22 cellular contexts compared by ENCODE assay signal in genomic region chr6:90544741-90545140, GRCh38.
"Had no signal": no experiment of that assay in that cellular context is flagged by ENCODE, and none has a peak within 500 bp of the region (broad histone marks: within the 10 kb centered on the region; RNA-seq: fewer than 3 reads in every experiment).

No MANE protein-coding gene starts in this region.

- ATAC-seq: Panc1, SK-N-SH treated with all-trans-retinoic acid at 6 μM for 48 hours had no signal

- H3K9me3 ChIP-seq: MG63, SJCRH30 had no signal

- H3K27ac ChIP-seq: RWPE1, SJCRH30 had no signal

- H3K27me3 ChIP-seq: MG63, SJCRH30 had no signal

- H3K4me3 ChIP-seq: MG63, SJCRH30 had no signal

- H3K4me1 ChIP-seq: SJCRH30 had no signal

- DNase-seq: Karpas-422, KG1, MG63, NCI-H1092, NCI-H1105 treated with DMSO at 0.1 percent for 48 hours, NCI-H1417 treated with DMSO at 0.1 percent for 48 hours, NCI-H146, NCI-H1694 treated with DMSO at 0.1 percent for 48 hours, NCI-H1930, NCI-H2081, NCI-H2107, NCI-H226, NCI-H446, NCI-H510A, NCI-H524 treated with DMSO at 0.1 percent for 48 hours, NCI-H69, NCI-H774, SHP77, SJCRH30 had no signal
